8 cellular contexts compared by ENCODE assay signal in genomic region chr9:95510610-95511231, GRCh38. TPM values are rescaled to one million over a fixed set of nuclear protein-coding genes. Genes with fewer than 3 reads are reported as not detected.
DNase-seq lines count a peak whose midpoint lies in the region; ATAC-seq, FAIRE-seq and TF ChIP-seq lines count a peak whose summit lies in the region.

No MANE protein-coding gene starts in this region.

- H3K4me1 ChIP-seq in kidney (ENCODE audit: control insufficient read depth in 1 of 2, insufficient read depth in 1 of 2, low read depth in 1 of 2, low read length in 2 of 2): peaks cover 0 to 12% of the 10 kb centered on the region in 2 donors

- H3K4me3 ChIP-seq in kidney (ENCODE audit: low read length in 2 of 2): peak overlapping the region; percentile 89 to 94

- ATAC-seq in GM18909 (IDR thresholded peaks at IDR 0.05; ENCODE audit: poor library complexity, unreplicated experiment): peak; percentile 41
- peak; percentile 45 for ATAC-seq in HG03196 (IDR thresholded peaks at IDR 0.05; ENCODE audit: unreplicated experiment)

- H3K9ac ChIP-seq in kidney (ENCODE audit: low read length in 2 of 2): peak overlapping the region; percentile 69 to 84

- intact Hi-C loops in kidney (cut with DNase I): no loop called here

- DNase-seq in AG08396 (ENCODE audit: low spot score): peak; percentile 93
- peak; percentile 91 for DNase-seq in NCI-H226
- DNase-seq in activated CD4-positive, alpha-beta T cell treated with anti-CD3 and anti-CD28 coated beads for 1 hour: peak; percentile 71
- DNase-seq in cerebellar nuclear complex (lab: John Stamatoyannopoulos, UW): peak; percentile 61 to 75
- DNase-seq in kidney: peak; percentile 97
- peak; percentile 67 to 80 for DNase-seq in stimulated activated CD4-positive, alpha-beta T cell treated with anti-CD3 and anti-CD28 coated beads, Interleukin-12 subunit alpha, Interleukin-12 subunit beta, amount 100 ng/mL, for 24 hours (ENCODE audit: low read depth in 2 of 2)

- no peak for TF ChIP-seq CTCF in kidney (IDR thresholded peaks at IDR 0.05; ENCODE audit: borderline replicate concordance, extremely low read depth, insufficient read depth)

- no peaks in the 10 kb centered on the region for H3K9me3 ChIP-seq in kidney (ENCODE audit: control insufficient read depth in 1 of 2, low read length in 2 of 2)

- no peak for FAIRE-seq in kidney (lab: Jason Lieb, UNC)

- H3K36me3 ChIP-seq in kidney (ENCODE audit: control insufficient read depth in 1 of 2, insufficient read depth in 2 of 2, low read length in 2 of 2): no peaks in the 10 kb centered on the region

- H3K27ac ChIP-seq in kidney (ENCODE audit: low read depth in 2 of 2, low read length in 2 of 2): peak overlapping the region; percentile 82 to 95

RNA-seq across cellular contexts. Expression of gene PTCH1, which starts 6.0 kb away (rescaled TPM):
- 37.2 TPM for total RNA-seq in kidney
- polyA plus RNA-seq in kidney (ENCODE audit: insufficient read depth, low read depth, low replicate concordance): 2.6 TPM

Comparison
In these comparisons a context has a peak if more than half of its experiments do, and no peak if none do; other contexts are left out.
1. Peak in every context shown above with its lines: DNase-seq, ATAC-seq, H3K4me3 ChIP-seq and H3K27ac ChIP-seq.